In the genomic region with DNA sequence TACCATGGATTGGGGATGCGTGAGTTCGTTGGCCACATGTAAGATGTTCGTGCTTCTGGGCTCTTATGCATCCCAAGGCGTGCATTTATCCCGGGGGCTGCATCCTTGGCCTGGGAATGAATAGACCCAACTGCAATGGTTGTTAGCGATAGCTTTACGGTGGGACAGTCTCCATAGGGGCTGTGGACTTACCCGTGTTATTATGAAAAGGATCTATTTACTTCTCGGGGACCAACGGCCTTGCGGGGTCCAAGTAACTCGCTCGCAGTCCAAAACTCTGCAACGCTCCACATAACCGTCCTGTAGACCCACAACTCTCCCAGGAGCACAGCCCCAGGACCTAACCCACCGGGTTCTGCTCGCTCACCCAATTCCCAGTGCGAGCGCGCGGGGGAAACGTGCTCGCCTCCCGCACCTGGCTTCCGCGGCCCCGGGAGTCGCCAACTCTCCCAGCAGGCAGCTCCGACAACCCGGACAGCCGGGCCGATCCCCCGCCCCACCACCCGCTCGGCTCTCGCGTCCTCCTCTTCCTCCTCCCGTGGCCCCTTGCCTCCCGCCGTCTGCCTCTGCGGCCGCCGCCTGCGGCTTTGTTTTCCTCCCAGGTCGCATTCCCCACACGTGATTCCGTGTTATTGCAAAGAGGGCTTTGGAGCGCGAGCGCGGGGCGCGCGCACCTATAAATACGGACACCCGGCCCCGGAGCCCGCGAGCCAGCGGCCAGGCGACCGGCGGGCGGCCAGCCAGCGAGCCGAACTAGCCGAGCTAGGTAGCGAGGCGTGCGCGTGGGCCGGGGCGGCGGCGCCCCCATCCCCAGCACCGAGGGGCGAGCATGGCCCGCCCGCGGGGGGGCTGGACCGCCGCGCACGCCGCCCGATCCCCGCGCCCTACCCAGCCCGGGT, we compare ENCODE assay signal across 8 cellular contexts. TPM values are rescaled to one million over a fixed set of nuclear protein-coding genes. Genes with fewer than 3 reads are reported as not detected.
DNase-seq lines count a peak whose midpoint lies in the region; ATAC-seq and TF ChIP-seq lines count a peak whose summit lies in the region.

A gene with protein sequence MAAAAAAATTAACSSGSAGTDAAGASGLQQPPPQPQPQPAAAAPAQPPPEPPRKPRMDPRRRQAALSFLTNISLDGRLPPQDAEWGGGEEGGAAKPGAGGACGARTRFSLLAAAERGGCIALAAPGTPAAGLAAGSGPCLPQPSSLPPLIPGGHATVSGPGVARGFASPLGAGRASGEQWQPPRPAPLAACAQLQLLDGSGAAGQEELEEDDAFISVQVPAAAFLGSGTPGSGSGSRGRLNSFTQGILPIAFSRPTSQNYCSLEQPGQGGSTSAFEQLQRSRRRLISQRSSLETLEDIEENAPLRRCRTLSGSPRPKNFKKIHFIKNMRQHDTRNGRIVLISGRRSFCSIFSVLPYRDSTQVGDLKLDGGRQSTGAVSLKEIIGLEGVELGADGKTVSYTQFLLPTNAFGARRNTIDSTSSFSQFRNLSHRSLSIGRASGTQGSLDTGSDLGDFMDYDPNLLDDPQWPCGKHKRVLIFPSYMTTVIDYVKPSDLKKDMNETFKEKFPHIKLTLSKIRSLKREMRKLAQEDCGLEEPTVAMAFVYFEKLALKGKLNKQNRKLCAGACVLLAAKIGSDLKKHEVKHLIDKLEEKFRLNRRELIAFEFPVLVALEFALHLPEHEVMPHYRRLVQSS (plus strand): TSS at position 706 of the 899 bp plus-strand sequence. CDS start 278 bp downstream, outside the sequence.

- peaks cover 39% of the 10 kb centered on the region for H3K27me3 Mint-ChIP-seq in activated CD4-positive, alpha-beta T cell treated with anti-CD3 and anti-CD28 coated beads, Interleukin-2, amount 10 ng/mL, durations not matched to agents 7 days and 5 days
- H3K27me3 Mint-ChIP-seq in endothelial cell (ENCODE audit: unreplicated experiment) (peaks cover 7% of the 10 kb centered on the region), mesothelial cell of epicardium (ENCODE audit: low read depth) (peaks cover 29% of the 10 kb centered on the region)

- TF ChIP-seq CTCF in endothelial cell (IDR thresholded peaks at IDR 0.05; ENCODE audit: unreplicated experiment) (no peak), mesothelial cell of epicardium (IDR thresholded peaks at IDR 0.05; ENCODE audit: unreplicated experiment) (no peak), subcutaneous adipose tissue (IDR thresholded peaks at IDR 0.05; ENCODE audit: low read depth) (no peak)

- ATAC-seq in GM21528 (IDR thresholded peaks at IDR 0.05; ENCODE audit: low FRiP score, unreplicated experiment) (peak; percentile 28), GM18870 (IDR thresholded peaks at IDR 0.05; ENCODE audit: unreplicated experiment) (no peak)

- H3K4me3 Mint-ChIP-seq in activated CD4-positive, alpha-beta T cell treated with anti-CD3 and anti-CD28 coated beads, Interleukin-2, amount 10 ng/mL, durations not matched to agents 7 days and 5 days, result peak within 1 kb of the TSS; percentile 75
- H3K4me3 Mint-ChIP-seq in endothelial cell (ENCODE audit: unreplicated experiment) (peak within 1 kb of the TSS; percentile 95), mesothelial cell of epicardium (peak within 1 kb of the TSS; percentile 78)

- H3K36me3 Mint-ChIP-seq in activated CD4-positive, alpha-beta T cell treated with anti-CD3 and anti-CD28 coated beads, Interleukin-2, amount 10 ng/mL, durations not matched to agents 7 days and 5 days (ENCODE audit: low read depth), result no peaks in the 10 kb centered on the region
- H3K36me3 Mint-ChIP-seq in endothelial cell (ENCODE audit: low read depth, unreplicated experiment) (peaks cover 6% of the 10 kb centered on the region), mesothelial cell of epicardium (no peaks in the 10 kb centered on the region)

- POLR2A ChIA-PET in activated CD4-positive, alpha-beta T cell treated with anti-CD3 and anti-CD28 coated beads, Interleukin-2, amount 10 ng/mL, durations not matched to agents 7 days and 5 days (lab: Charles Lee), result no interaction called here

- DNase-seq in DMS153 treated with DMSO at 0.1 percent for 48 hours (lab: John Stamatoyannopoulos, UW; ENCODE audit: unreplicated experiment) (peak; percentile 43), NCI-H1092 (lab: John Stamatoyannopoulos, UW) (peak; percentile 76), endothelial cell (ENCODE audit: low spot score) (peak; percentile 64), mesothelial cell of epicardium (ENCODE audit: low spot score in 2 of 2, unreplicated experiment in 2 of 2) (peak; percentile 31 to 69)
- DNase-seq in activated CD4-positive, alpha-beta T cell treated with anti-CD3 and anti-CD28 coated beads, Interleukin-2, amount 10 ng/mL, durations not matched to agents 7 days and 5 days, result peak; percentile 21

- no peaks in the 10 kb centered on the region for H3K9me3 Mint-ChIP-seq in activated CD4-positive, alpha-beta T cell treated with anti-CD3 and anti-CD28 coated beads, Interleukin-2, amount 10 ng/mL, durations not matched to agents 7 days and 5 days
- no peaks in the 10 kb centered on the region for H3K9me3 Mint-ChIP-seq in endothelial cell (ENCODE audit: unreplicated experiment)
- H3K9me3 Mint-ChIP-seq in mesothelial cell of epicardium, result no peaks in the 10 kb centered on the region

- H3K27ac Mint-ChIP-seq in activated CD4-positive, alpha-beta T cell treated with anti-CD3 and anti-CD28 coated beads, Interleukin-2, amount 10 ng/mL, durations not matched to agents 7 days and 5 days, result peak within 1 kb of the TSS; percentile 71
- H3K27ac Mint-ChIP-seq in endothelial cell (ENCODE audit: unreplicated experiment) (peak within 1 kb of the TSS; percentile 42), mesothelial cell of epicardium (peak within 1 kb of the TSS; percentile 72)

- CTCF ChIA-PET in activated CD4-positive, alpha-beta T cell treated with anti-CD3 and anti-CD28 coated beads, Interleukin-2, amount 10 ng/mL, durations not matched to agents 7 days and 5 days (lab: Charles Lee), result interaction anchor here (0.5 to 1.6 kb wide), 5 partner anchors 62 to 262 kb away, joined by 3 to 8 read pairs (median 4); no protein-coding TSS in a partner anchor

- H3K4me1 Mint-ChIP-seq in activated CD4-positive, alpha-beta T cell treated with anti-CD3 and anti-CD28 coated beads, Interleukin-2, amount 10 ng/mL, durations not matched to agents 7 days and 5 days, result peaks cover 30% of the 10 kb centered on the region
- H3K4me1 Mint-ChIP-seq in endothelial cell (ENCODE audit: unreplicated experiment) (peaks cover 38% of the 10 kb centered on the region), mesothelial cell of epicardium (peaks cover 48% of the 10 kb centered on the region)

RNA-seq across cellular contexts. Expression of the gene that starts here (rescaled TPM):
- total RNA-seq in activated CD4-positive, alpha-beta T cell treated with anti-CD3 and anti-CD28 coated beads, Interleukin-2, amount 10 ng/mL, durations not matched to agents 7 days and 5 days, result 1 to 10 TPM; 1.9 to 2.1 TPM
- total RNA-seq in endothelial cell (ENCODE audit: unreplicated experiment), result 24.9 TPM
- 11.3 to 12.7 TPM (median 12.0 TPM) in 3 replicates for total RNA-seq in mesothelial cell of epicardium
- 10 to 100 TPM; 22.5 to 50.7 (median 46.4) TPM for total RNA-seq in subcutaneous adipose tissue

Comparison
In these comparisons a context has a peak if more than half of its experiments do, and no peak if none do; other contexts are left out.
1. DNase-seq: peak in every context shown above with its lines; median percentile 76 in NCI-H1092; 64 in endothelial cell; 50 in mesothelial cell of epicardium; 43 in DMS153 treated with DMSO at 0.1 percent for 48 hours; 21 in activated CD4-positive, alpha-beta T cell treated with anti-CD3 and anti-CD28 coated beads, Interleukin-2, amount 10 ng/mL, durations not matched to agents 7 days and 5 days.